In the genomic region with DNA sequence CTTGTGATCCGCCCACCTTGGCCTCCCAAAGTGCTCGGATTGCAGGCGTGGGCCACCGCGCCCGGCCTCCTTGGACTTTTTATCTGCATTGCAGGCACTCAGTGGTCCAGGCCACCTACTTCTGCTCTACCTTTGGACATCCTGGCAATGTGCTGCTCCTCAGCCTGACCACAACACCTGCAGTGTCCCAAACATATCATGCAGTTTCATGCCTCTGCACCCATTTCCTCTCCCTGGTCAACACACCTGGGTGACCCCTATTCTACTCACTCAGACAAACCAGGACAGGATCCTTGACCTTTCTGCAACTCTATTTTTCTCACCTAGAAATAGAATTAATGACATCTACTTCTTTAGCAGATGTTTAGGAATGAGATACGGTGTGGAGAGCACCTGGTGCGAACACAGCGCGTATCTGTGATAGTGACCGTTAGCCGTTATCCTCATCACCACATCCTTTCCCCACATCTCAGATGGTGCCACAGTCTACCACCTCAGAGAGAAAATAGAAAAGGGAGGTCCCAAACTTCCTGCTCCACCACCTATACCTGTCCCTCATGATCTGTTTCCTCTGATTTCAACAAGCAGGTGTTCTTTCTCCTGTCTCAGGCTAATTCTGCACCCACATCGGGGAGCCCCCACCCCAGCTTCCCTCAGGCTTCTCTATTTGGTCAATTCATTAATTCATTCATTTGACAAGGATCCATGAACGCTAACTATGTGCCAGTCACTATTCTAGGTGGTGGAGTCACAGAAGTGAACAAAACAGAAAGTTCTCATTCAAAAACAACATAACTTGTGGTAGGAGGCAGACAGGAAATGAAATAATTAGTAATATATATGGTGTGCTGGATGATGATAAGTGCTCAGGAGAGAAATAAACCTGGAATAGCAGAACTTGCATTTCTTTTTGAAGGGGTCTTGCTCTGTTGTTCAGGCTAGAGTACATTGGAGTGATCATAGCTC, we compare ENCODE assay signal across 15 cellular contexts. TPM values are rescaled to one million over a fixed set of nuclear protein-coding genes. Genes with fewer than 3 reads are reported as not detected.
DNase-seq lines count a peak whose midpoint lies in the region; ATAC-seq, FAIRE-seq and TF ChIP-seq lines count a peak whose summit lies in the region.
"Had no signal": no experiment of that assay in that cellular context is flagged by ENCODE, and none has a peak within 500 bp of the region (broad histone marks: within the 10 kb centered on the region; RNA-seq: fewer than 3 reads in every experiment).

No MANE protein-coding gene starts in this region.

- H3K27ac ChIP-seq in brain microvascular endothelial cell: no peak overlapping the region
- H3K27ac ChIP-seq: cardiac muscle cell, gastroesophageal sphincter had no signal

- no peaks in the 10 kb centered on the region for H3K36me3 ChIP-seq in brain microvascular endothelial cell (replicated peaks)
- H3K36me3 ChIP-seq: cardiac muscle cell, gastroesophageal sphincter had no signal

- no peak overlapping the region for H3K4me3 ChIP-seq in brain microvascular endothelial cell (ENCODE audit: low read depth, low read length)
- H3K4me3 ChIP-seq: cardiac muscle cell, gastroesophageal sphincter, lung, skin epidermis had no signal

- TF ChIP-seq POLR2A in GM12892 (IDR thresholded peaks at IDR 0.05; ENCODE audit: low read depth, low read length): no peak

- H3K27me3 Mint-ChIP-seq in activated naive CD8-positive, alpha-beta T cell treated with anti-CD3 and anti-CD28 coated beads for 36 hours: no peaks in the 10 kb centered on the region

- DNase-seq in GM12892 (ENCODE audit: insufficient read length) (no peak), AG20443 (ENCODE audit: low spot score) (no peak), NK-92 (lab: John Stamatoyannopoulos, UW; ENCODE audit: unreplicated experiment) (no peak), ecto neural progenitor cell (ENCODE audit: low spot score) (no peak), brain microvascular endothelial cell (no peak)
- no peak for DNase-seq in activated naive CD8-positive, alpha-beta T cell treated with anti-CD3 and anti-CD28 coated beads for 36 hours
- DNase-seq: activated CD4-positive, CD25-positive, alpha-beta regulatory T cell treated with anti-CD3 and anti-CD28 coated beads, Interleukin-2, amount 50 U/mL, for 72 hours; DMS153; Kasumi-1 had no signal

- no peaks in the 10 kb centered on the region for H3K27me3 ChIP-seq in brain microvascular endothelial cell (replicated peaks)
- H3K27me3 ChIP-seq: cardiac muscle cell, gastroesophageal sphincter had no signal

- peak overlapping the region; percentile 59 for H3K4me3 Mint-ChIP-seq in activated naive CD8-positive, alpha-beta T cell treated with anti-CD3 and anti-CD28 coated beads for 36 hours

- peak; percentile 87 for FAIRE-seq in GM12892 (lab: Jason Lieb, UNC)

- in situ Hi-C loops in brain microvascular endothelial cell (cut with HindIII; ENCODE audit: low pct_ligation_motif_present, low sequenced_read_pairs): no loop called here

- TF ChIP-seq CTCF in brain microvascular endothelial cell (IDR thresholded peaks at IDR 0.05; ENCODE audit: low read depth, low read length, missing control alignments): no peak

- ATAC-seq in GM19452 (IDR thresholded peaks at IDR 0.05; ENCODE audit: unreplicated experiment) (peak; percentile 47), HG03159 (IDR thresholded peaks at IDR 0.05; ENCODE audit: unreplicated experiment) (peak; percentile 38)
- ATAC-seq: gastroesophageal sphincter had no signal

- no peaks in the 10 kb centered on the region for H3K36me3 Mint-ChIP-seq in activated naive CD8-positive, alpha-beta T cell treated with anti-CD3 and anti-CD28 coated beads for 36 hours

- H3K27ac Mint-ChIP-seq in activated naive CD8-positive, alpha-beta T cell treated with anti-CD3 and anti-CD28 coated beads for 36 hours: peak overlapping the region; percentile 73

- peaks cover 29% of the 10 kb centered on the region for H3K4me1 Mint-ChIP-seq in activated naive CD8-positive, alpha-beta T cell treated with anti-CD3 and anti-CD28 coated beads for 36 hours

- no peaks in the 10 kb centered on the region for H3K9me3 Mint-ChIP-seq in activated naive CD8-positive, alpha-beta T cell treated with anti-CD3 and anti-CD28 coated beads for 36 hours

RNA-seq across cellular contexts. Expression of gene BTN3A2, which starts 4.3 kb away (rescaled TPM):
- polyA plus RNA-seq in GM12892 (2012; ENCODE audit: missing spikeins): 65.0 TPM
- total RNA-seq in activated naive CD8-positive, alpha-beta T cell treated with anti-CD3 and anti-CD28 coated beads for 36 hours: 10 to 100 TPM; 25.6 to 27.0 TPM

RNA-seq across cellular contexts. Expression of gene BTN2A2, which starts 22.2 kb away (rescaled TPM):
- polyA plus RNA-seq in GM12892 (2012; ENCODE audit: missing spikeins): 40.1 TPM
- 10 to 100 TPM; 12.8 to 14.9 TPM for total RNA-seq in activated naive CD8-positive, alpha-beta T cell treated with anti-CD3 and anti-CD28 coated beads for 36 hours

RNA-seq across cellular contexts. Expression of gene BTN3A1, which starts 41.3 kb away (rescaled TPM):
- polyA plus RNA-seq in GM12892 (2012; ENCODE audit: missing spikeins): 42.5 TPM
- 10 to 100 TPM; 19.0 to 20.7 TPM for total RNA-seq in activated naive CD8-positive, alpha-beta T cell treated with anti-CD3 and anti-CD28 coated beads for 36 hours
